ENCODE assay signal across 13 cellular contexts in the genomic region with DNA sequence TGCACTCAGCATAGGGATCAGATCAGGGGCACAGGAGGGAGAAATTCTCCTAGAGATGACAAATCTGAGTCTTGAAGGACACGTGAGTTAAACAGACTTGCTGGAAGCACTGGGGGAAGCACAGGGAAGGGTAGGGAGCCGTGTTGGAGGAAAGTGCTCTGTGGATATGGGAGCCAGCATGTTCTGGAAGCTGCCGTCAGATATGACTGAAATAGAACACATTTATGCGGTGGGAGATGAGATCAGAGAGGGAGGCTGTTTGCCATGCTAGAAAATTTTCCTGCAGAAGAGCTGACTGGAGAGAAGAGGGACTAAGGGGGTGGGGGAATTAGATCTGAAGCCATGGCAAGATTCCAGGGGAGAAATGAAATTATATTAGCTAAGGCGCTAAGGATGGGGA. TPM values are rescaled to one million over a fixed set of nuclear protein-coding genes. Genes with fewer than 3 reads are reported as not detected.
A peak's percentile ranks its signal among the peaks of the same experiment; 100 is the strongest.
DNase-seq lines count a peak whose midpoint lies in the region; ATAC-seq, FAIRE-seq and TF ChIP-seq lines count a peak whose summit lies in the region.
"Had no signal": no experiment of that assay in that cellular context is flagged by ENCODE, and none has a peak within 500 bp of the region (broad histone marks: within the 10 kb centered on the region; RNA-seq: fewer than 3 reads in every experiment).

No MANE protein-coding gene starts in this region.

- no peak for TF ChIP-seq CTCF in HFFc6 (IDR thresholded peaks at IDR 0.05)
- no peak for TF ChIP-seq CTCF in natural killer cell (IDR thresholded peaks at IDR 0.05)

- H3K27me3 Mint-ChIP-seq in CD4-positive, alpha-beta memory T cell = no peaks in the 10 kb centered on the region
- H3K27me3 Mint-ChIP-seq in HFFc6 (ENCODE audit: insufficient read depth) = no peaks in the 10 kb centered on the region; the same call in none of the 2 replicates
- H3K27me3 Mint-ChIP-seq in activated naive CD8-positive, alpha-beta T cell treated with anti-CD3 and anti-CD28 coated beads, Interleukin-2, amount 50 U/mL, for 24 hours = no peaks in the 10 kb centered on the region
- no peaks in the 10 kb centered on the region for H3K27me3 Mint-ChIP-seq in natural killer cell (ENCODE audit: low read depth in 2 of 2)

- H3K4me3 Mint-ChIP-seq in CD4-positive, alpha-beta memory T cell = peak overlapping the region; percentile 54 to 99 (median 98)
- H3K4me3 Mint-ChIP-seq in HFFc6 (peak overlapping the region; percentile 100), natural killer cell (peak overlapping the region; percentile 98)
- peak overlapping the region; percentile 97 for H3K4me3 Mint-ChIP-seq in activated naive CD8-positive, alpha-beta T cell treated with anti-CD3 and anti-CD28 coated beads, Interleukin-2, amount 50 U/mL, for 24 hours

- no peak for ATAC-seq in activated naive CD8-positive, alpha-beta T cell treated with anti-CD3 and anti-CD28 coated beads, Interleukin-2, amount 50 U/mL, for 24 hours
- no peak for ATAC-seq in natural killer cell

- H3K27ac Mint-ChIP-seq in CD4-positive, alpha-beta memory T cell = peak overlapping the region; percentile 53 to 99 (median 98)
- peak overlapping the region; percentile 93 for H3K27ac Mint-ChIP-seq in HFFc6
- H3K27ac Mint-ChIP-seq in activated naive CD8-positive, alpha-beta T cell treated with anti-CD3 and anti-CD28 coated beads, Interleukin-2, amount 50 U/mL, for 24 hours = peak overlapping the region; percentile 59
- peak overlapping the region; percentile 91 to 99 for H3K27ac Mint-ChIP-seq in natural killer cell

- no peaks in the 10 kb centered on the region for H3K9me3 ChIP-seq in CD4-positive, alpha-beta memory T cell (ENCODE audit: control insufficient read depth in 1 of 2, low read length in 2 of 2)

- peaks cover 26% of the 10 kb centered on the region for H3K36me3 ChIP-seq in CD4-positive, alpha-beta memory T cell (ENCODE audit: insufficient read depth, low read length)

- intact Hi-C loops in CD4-positive, alpha-beta memory T cell (cut with micrococcal nuclease) = no loop called here
- intact Hi-C loops in natural killer cell (cut with micrococcal nuclease) = no loop called here
- intact Hi-C loops in posterior vena cava (cut with DNase I) = no loop called here

- peaks cover 27 to 40% of the 10 kb centered on the region in 2 donors for H3K36me3 Mint-ChIP-seq in CD4-positive, alpha-beta memory T cell
- H3K36me3 Mint-ChIP-seq in HFFc6 (ENCODE audit: low read depth) (peaks cover 21% of the 10 kb centered on the region), natural killer cell (peaks cover 7% of the 10 kb centered on the region)
- H3K36me3 Mint-ChIP-seq in activated naive CD8-positive, alpha-beta T cell treated with anti-CD3 and anti-CD28 coated beads, Interleukin-2, amount 50 U/mL, for 24 hours (ENCODE audit: low read depth) = peaks cover 31% of the 10 kb centered on the region

- H3K4me3 ChIP-seq in CD4-positive, alpha-beta memory T cell (ENCODE audit: low read length in 2 of 2) = no peak overlapping the region

- H3K27ac ChIP-seq in CD4-positive, alpha-beta memory T cell (ENCODE audit: low read depth, low read length) = peak overlapping the region; percentile 23
- H3K27ac ChIP-seq: epithelial cell of prostate had no signal

- CTCF ChIA-PET in CD4-positive, alpha-beta memory T cell (lab: Charles Lee; ENCODE audit: partially characterized antibody) = no interaction called here

- H3K9me3 Mint-ChIP-seq in CD4-positive, alpha-beta memory T cell = no peaks in the 10 kb centered on the region
- H3K9me3 Mint-ChIP-seq in HFFc6 (peaks cover 8% of the 10 kb centered on the region; the same call in 1 of the 2 replicates), natural killer cell (no peaks in the 10 kb centered on the region)
- no peaks in the 10 kb centered on the region for H3K9me3 Mint-ChIP-seq in activated naive CD8-positive, alpha-beta T cell treated with anti-CD3 and anti-CD28 coated beads, Interleukin-2, amount 50 U/mL, for 24 hours

- peaks cover 33 to 53% (median 40%) of the 10 kb centered on the region in 4 donors for H3K4me1 Mint-ChIP-seq in CD4-positive, alpha-beta memory T cell
- H3K4me1 Mint-ChIP-seq in HFFc6 (ENCODE audit: low read depth) (peaks cover 30% of the 10 kb centered on the region), natural killer cell (peaks cover 39 to 42% of the 10 kb centered on the region in 2 donors)
- peaks cover 31% of the 10 kb centered on the region for H3K4me1 Mint-ChIP-seq in activated naive CD8-positive, alpha-beta T cell treated with anti-CD3 and anti-CD28 coated beads, Interleukin-2, amount 50 U/mL, for 24 hours

- POLR2A ChIA-PET in CD4-positive, alpha-beta memory T cell (lab: Charles Lee; ENCODE audit: partially characterized antibody) = no interaction called here

- no peak for FAIRE-seq in GM19239 (lab: Jason Lieb, UNC)
- FAIRE-seq: urothelium cell line had no signal

- H3K27me3 ChIP-seq in CD4-positive, alpha-beta memory T cell (ENCODE audit: insufficient read depth, low read length) = no peaks in the 10 kb centered on the region

- H3K4me1 ChIP-seq in CD4-positive, alpha-beta memory T cell (ENCODE audit: insufficient read depth, low read length) = peaks cover 30% of the 10 kb centered on the region

- no peak for DNase-seq in CD4-positive, alpha-beta memory T cell
- DNase-seq in HFFc6 = no peak
- DNase-seq in activated naive CD8-positive, alpha-beta T cell treated with anti-CD3 and anti-CD28 coated beads, Interleukin-2, amount 50 U/mL, for 24 hours = no peak
- DNase-seq in natural killer cell = no peak
- DNase-seq in posterior vena cava (ENCODE audit: low spot score) = no peak
- DNase-seq in NCI-H748 treated with DMSO at 0.1 percent for 48 hours (lab: John Stamatoyannopoulos, UW) = no peak
- DNase-seq in GM19239 (ENCODE audit: insufficient read length, low spot score) = no peak
- no peak for DNase-seq in NCI-H82 treated with DMSO at 0.1 percent for 48 hours (lab: John Stamatoyannopoulos, UW; ENCODE audit: unreplicated experiment)
- DNase-seq: DMS79 treated with DMSO at 0.1 percent for 48 hours, islet precursor cell, NCI-H1417 treated with DMSO at 0.1 percent for 48 hours had no signal

RNA-seq across cellular contexts. Expression of gene TAMM41, which starts 1.8 kb away (rescaled TPM):
- 10 to 100 TPM; 47.0 to 52.2 TPM for total RNA-seq in CD4-positive, alpha-beta memory T cell
- polyA plus RNA-seq in CD4-positive, alpha-beta memory T cell = 10 to 100 TPM; 25.5 to 35.1 TPM
- total RNA-seq in HFFc6 (2021; fragmentation: NEBNext Ultra II Directional; extraction: Animal tissue kit (Norgen Biotek cat#: 25700)) = 10 to 100 TPM; 11.5 to 16.3 (median 14.9) TPM
- total RNA-seq in natural killer cell = 10 to 100 TPM; 17.9 to 25.8 (median 23.2) TPM
- total RNA-seq in posterior vena cava = 10 to 100 TPM; 15.5 to 15.8 TPM
